Comparison of ENCODE assay signal across 2 cellular contexts in the genomic region with DNA sequence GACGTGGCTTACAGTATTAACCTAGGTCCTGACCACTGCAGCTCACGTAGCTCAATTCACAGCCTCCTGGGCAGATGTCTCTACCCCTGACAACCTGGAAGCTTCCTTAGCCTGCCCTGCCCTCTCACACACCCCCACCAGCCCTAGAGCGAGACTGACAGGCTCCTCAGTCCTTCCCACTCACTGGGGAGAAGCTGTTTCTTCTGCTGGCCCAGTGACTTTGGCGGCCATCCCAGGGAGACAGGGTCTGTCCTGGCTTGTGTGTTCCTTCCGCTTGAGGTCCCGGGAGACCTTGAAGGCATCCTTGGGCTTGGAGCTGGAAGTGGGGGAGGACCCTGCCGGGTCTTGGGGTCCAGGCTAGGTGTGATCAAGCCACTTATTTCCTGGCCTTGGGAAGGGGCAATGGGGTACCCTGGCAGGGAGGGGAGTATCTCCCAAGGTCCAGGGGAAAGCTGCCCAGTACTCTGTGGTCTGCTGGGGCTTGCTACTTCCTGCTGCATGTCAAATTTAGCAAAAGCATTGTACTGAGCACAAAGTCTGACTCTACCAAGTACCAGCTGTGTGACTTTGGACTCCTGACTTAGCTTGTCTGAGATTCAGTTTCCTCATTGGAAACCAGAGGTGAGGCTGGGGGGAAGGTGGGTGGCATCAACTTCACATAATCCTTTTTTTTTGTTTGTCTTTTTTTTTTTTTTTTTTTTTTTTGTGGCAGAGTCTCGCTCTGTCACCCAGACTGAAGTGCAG.
TF ChIP-seq lines count a peak whose summit lies in the region.

No MANE protein-coding gene starts in this region.

TF ChIP-seq in SK-N-SH, 30 proteins besides CTCF, POLR2A, EP300 and RAD21:
- no peak for TF ChIP-seq NFIC (IDR thresholded peaks at IDR 0.05; ENCODE audit: borderline replicate concordance)
- TF ChIP-seq POLR2AphosphoS5 (IDR thresholded peaks at IDR 0.05; ENCODE audit: low read depth, low read length): no peak
- no peak for TF ChIP-seq FOSL2 (IDR thresholded peaks at IDR 0.05; ENCODE audit: borderline replicate concordance, low read depth)
- no peak for TF ChIP-seq FOXJ3 (CRISPR knock-in tag; IDR thresholded peaks at IDR 0.05)
- no peak for TF ChIP-seq RCOR1 (IDR thresholded peaks at IDR 0.05; ENCODE audit: low read length)

TF ChIP-seq in SK-N-SH treated with all-trans-retinoic acid at 6 μM for 48 hours, 23 proteins besides CTCF, POLR2A, EP300 and RAD21:
- no peak for TF ChIP-seq TCF4 (CRISPR knock-in tag; IDR thresholded peaks at IDR 0.05; ENCODE audit: borderline replicate concordance)
- TF ChIP-seq ISL1 (CRISPR knock-in tag; IDR thresholded peaks at IDR 0.05): no peak
- TF ChIP-seq RARB (CRISPR knock-in tag; IDR thresholded peaks at IDR 0.05): no peak
- TF ChIP-seq ZFP3 (CRISPR knock-in tag; IDR thresholded peaks at IDR 0.05): no peak
- TF ChIP-seq ZNF70 (CRISPR knock-in tag; IDR thresholded peaks at IDR 0.05): no peak
- no peak for TF ChIP-seq SNAI2 (CRISPR knock-in tag; IDR thresholded peaks at IDR 0.05)
- TF ChIP-seq GLIS3 (CRISPR knock-in tag; IDR thresholded peaks at IDR 0.05): no peak
